ENCODE assay signal across 8 cellular contexts in genomic region chr22:25057013-25057881, GRCh38.
A peak's percentile ranks its signal among the peaks of the same experiment; 100 is the strongest.
DNase-seq lines count a peak whose midpoint lies in the region; ATAC-seq and TF ChIP-seq lines count a peak whose summit lies in the region.

No MANE protein-coding gene starts in this region.

- H3K79me2 ChIP-seq in KMS-11 (ENCODE audit: insufficient read depth, low read depth) (no peaks in the 10 kb centered on the region), SK-N-SH (ENCODE audit: insufficient read depth) (no peaks in the 10 kb centered on the region)

- no peak overlapping the region for H3K9ac ChIP-seq in KMS-11
- no peak overlapping the region for H3K9ac ChIP-seq in SK-N-SH

- TF ChIP-seq EP300 in SK-N-SH (IDR thresholded peaks at IDR 0.05; ENCODE audit: borderline replicate concordance in 1 of 2, low read depth in 1 of 2, low read length in 1 of 2), result no peak

- intact Hi-C loops in left cardiac atrium (cut with DNase I), result no loop called here
- intact Hi-C loops in gastrocnemius medialis (cut with DNase I; ENCODE audit: low total_unique reads), result loop anchor here (5.0 kb wide), 1 partner anchor 290 kb away; no protein-coding TSS in a partner anchor

- TF ChIP-seq CTCF in KMS-11 (conservative IDR thresholded peaks at IDR 0.05; ENCODE audit: low read depth, low read length) (peak; percentile 86), SK-N-SH (IDR thresholded peaks at IDR 0.05) (peak; percentile 73), gastrocnemius medialis (IDR thresholded peaks at IDR 0.05 in 4 of 5, conservative IDR thresholded peaks at IDR 0.05 in 1 of 5) (peak; percentile 71 to 89 (median 86))

- no peaks in the 10 kb centered on the region for H3F3A ChIP-seq in SK-N-SH (replicated peaks; ENCODE audit: insufficient read depth)

- no peak overlapping the region for H3K4me3 Mint-ChIP-seq in activated naive CD4-positive, alpha-beta T cell treated with anti-CD3 and anti-CD28 coated beads, Interleukin-2, amount 10 ng/mL, durations not matched to agents 7 days and 5 days

- 40% methylated on average over 13 of the region's 23 CpGs for WGBS in SK-N-SH (ENCODE audit: low lambda C conversion rate)

- H3K36me3 ChIP-seq in KMS-11 (ENCODE audit: insufficient read depth), result no peaks in the 10 kb centered on the region
- H3K36me3 ChIP-seq in SK-N-SH (replicated peaks in 1 of 2; ENCODE audit: control insufficient read depth in 1 of 2, insufficient read depth in 2 of 2, low read length in 1 of 2), result no peaks in the 10 kb centered on the region
- H3K36me3 ChIP-seq in gastrocnemius medialis, result no peaks in the 10 kb centered on the region

- peak; percentile 76 for TF ChIP-seq RAD21 in SK-N-SH (IDR thresholded peaks at IDR 0.05; ENCODE audit: low read length)

- no peak overlapping the region for H3K27ac ChIP-seq in KMS-11
- H3K27ac ChIP-seq in SK-N-SH (ENCODE audit: low read depth in 2 of 2, low read length in 1 of 2), result no peak overlapping the region
- no peak overlapping the region for H3K27ac ChIP-seq in gastrocnemius medialis

- in situ Hi-C loops in gastrocnemius medialis (cut with MboI; ENCODE audit: low sequenced_read_pairs in 4 of 4), result loop anchor here in 1 of 4 donors (5.0 kb wide), 1 partner anchor 110 kb away; the partner anchor contains the start of gene LHFPL7

- peaks cover 49% of the 10 kb centered on the region for H3K4me1 Mint-ChIP-seq in activated naive CD4-positive, alpha-beta T cell treated with anti-CD3 and anti-CD28 coated beads, Interleukin-2, amount 10 ng/mL, durations not matched to agents 7 days and 5 days

- H3K4me1 ChIP-seq in KMS-11 (ENCODE audit: low read depth, poor library complexity, severe bottlenecking) (peaks cover 8% of the 10 kb centered on the region), SK-N-SH (ENCODE audit: control insufficient read depth in 1 of 2, insufficient read depth in 2 of 2, low read depth in 1 of 2, low read length in 1 of 2) (peaks cover 0 to 15% of the 10 kb centered on the region in 2 experiments; a peak in 1 of 4 replicates), gastrocnemius medialis (no peaks in the 10 kb centered on the region)

- no peaks in the 10 kb centered on the region for H3K27me3 Mint-ChIP-seq in activated naive CD4-positive, alpha-beta T cell treated with anti-CD3 and anti-CD28 coated beads, Interleukin-2, amount 10 ng/mL, durations not matched to agents 7 days and 5 days

- no peak for TF ChIP-seq POLR2A in gastrocnemius medialis (IDR thresholded peaks at IDR 0.05)

- POLR2A ChIA-PET in SK-N-SH (lab: Yijun Ruan, JAX), result interaction anchor here (0.6 kb wide), 1 partner anchor 469 kb away, joined by 4 read pairs; no protein-coding TSS in a partner anchor

- H2AFZ ChIP-seq in KMS-11 (ENCODE audit: low read depth), result 0 out of 2 replicates have a peak overlapping the region, but pooled peaks have one; percentile 12
- H2AFZ ChIP-seq in SK-N-SH (ENCODE audit: low read depth), result no peak overlapping the region

- no peaks in the 10 kb centered on the region for H3K36me3 Mint-ChIP-seq in activated naive CD4-positive, alpha-beta T cell treated with anti-CD3 and anti-CD28 coated beads, Interleukin-2, amount 10 ng/mL, durations not matched to agents 7 days and 5 days

- DNase-seq in EH (ENCODE audit: low read depth), result peak; percentile 12
- DNase-seq in SK-N-SH, result peak; percentile 79
- DNase-seq in activated naive CD4-positive, alpha-beta T cell treated with anti-CD3 and anti-CD28 coated beads, Interleukin-2, amount 10 ng/mL, durations not matched to agents 7 days and 5 days, result peak; percentile 88
- DNase-seq in left cardiac atrium, result peak; percentile 51
- DNase-seq in gastrocnemius medialis, result peak; percentile 37 to 66
- no peak for DNase-seq in KG1 (lab: John Stamatoyannopoulos, UW)

- H3K4me3 ChIP-seq in KMS-11 (IDR thresholded peaks at IDR 0.05; ENCODE audit: insufficient read depth, low read depth, low read length) (no peak overlapping the region), SK-N-SH (ENCODE audit: low read depth in 2 of 2, low read length in 1 of 2) (peak overlapping the region in 1 of 2 experiments; percentile 36; a peak in 1 of 4 replicates), gastrocnemius medialis (no peak overlapping the region)

- H3K9me3 Mint-ChIP-seq in activated naive CD4-positive, alpha-beta T cell treated with anti-CD3 and anti-CD28 coated beads, Interleukin-2, amount 10 ng/mL, durations not matched to agents 7 days and 5 days, result no peaks in the 10 kb centered on the region

- H3K27me3 ChIP-seq in KMS-11 (ENCODE audit: insufficient read depth, low read depth), result no peaks in the 10 kb centered on the region
- no peaks in the 10 kb centered on the region for H3K27me3 ChIP-seq in SK-N-SH (ENCODE audit: insufficient read depth)
- no peaks in the 10 kb centered on the region for H3K27me3 ChIP-seq in gastrocnemius medialis

- H3K9me3 ChIP-seq in SK-N-SH (no peaks in the 10 kb centered on the region), gastrocnemius medialis (no peaks in the 10 kb centered on the region)

- ATAC-seq in left cardiac atrium (peak; percentile 73 to 76), gastrocnemius medialis (peak; percentile 75 to 84), HG03025 (IDR thresholded peaks at IDR 0.05; ENCODE audit: low FRiP score, unreplicated experiment) (no peak)

- CTCF ChIA-PET in SK-N-SH (lab: Yijun Ruan, JAX), result interaction anchor here (0.6 to 17.2 kb wide), 39 partner anchors 9 to 288 kb away, joined by 3 to 513 read pairs (median 6); partner anchors contain the start of genes KIAA1671 and LHFPL7
- CTCF ChIA-PET in activated naive CD4-positive, alpha-beta T cell treated with anti-CD3 and anti-CD28 coated beads, Interleukin-2, amount 10 ng/mL, durations not matched to agents 7 days and 5 days (lab: Charles Lee), result interaction anchor here (1.1 to 9.2 kb wide), 12 partner anchors 8 to 272 kb away, joined by 3 to 68 read pairs (median 6); partner anchors contain the start of genes KIAA1671 and LHFPL7

- H3K27ac Mint-ChIP-seq in activated naive CD4-positive, alpha-beta T cell treated with anti-CD3 and anti-CD28 coated beads, Interleukin-2, amount 10 ng/mL, durations not matched to agents 7 days and 5 days, result no peak overlapping the region

- H3K4me2 ChIP-seq in KMS-11 (no peak overlapping the region; the same call in 1 of the 2 replicates), SK-N-SH (no peak overlapping the region)

- no peaks in the 10 kb centered on the region for H4K20me1 ChIP-seq in KMS-11 (ENCODE audit: insufficient read depth)
- H4K20me1 ChIP-seq in SK-N-SH (ENCODE audit: insufficient read depth), result no peaks in the 10 kb centered on the region

- no peaks in the 10 kb centered on the region for H3K9me2 ChIP-seq in SK-N-SH

TF ChIP-seq in SK-N-SH, 30 proteins besides CTCF, POLR2A, EP300 and RAD21:
- 0 out of 2 replicates have a peak, but pooled peaks have one; percentile 30 for TF ChIP-seq PBX3 (IDR thresholded peaks at IDR 0.05)
- peak; percentile 76 for TF ChIP-seq SMC3 (IDR thresholded peaks at IDR 0.05; ENCODE audit: low read depth, low read length)
- TF ChIP-seq RXRA (IDR thresholded peaks at IDR 0.05; ENCODE audit: borderline replicate concordance, low read depth), result no peak
